12 cellular contexts compared by ENCODE assay signal in genomic region chr6:32886674-32887383, GRCh38. TPM values are rescaled to one million over a fixed set of nuclear protein-coding genes. Genes with fewer than 3 reads are reported as not detected.
A peak's percentile ranks its signal among the peaks of the same experiment; 100 is the strongest.
DNase-seq lines count a peak whose midpoint lies in the region; ATAC-seq, FAIRE-seq and TF ChIP-seq lines count a peak whose summit lies in the region.
"Had no signal": no experiment of that assay in that cellular context is flagged by ENCODE, and none has a peak within 500 bp of the region (broad histone marks: within the 10 kb centered on the region; RNA-seq: fewer than 3 reads in every experiment).

No MANE protein-coding gene starts in this region.

- H3K4me3 ChIP-seq in fibroblast of the aortic adventitia (ENCODE audit: low read depth, low read length) = no peak overlapping the region
- H3K4me3 ChIP-seq in small intestine (ENCODE audit: low read depth in 1 of 2, low read length in 2 of 2) = no peak overlapping the region

- peaks cover 4% of the 10 kb centered on the region for H3K4me1 Mint-ChIP-seq in activated T-helper 17 cell treated with anti-CD3 and anti-CD28 coated beads, Interleukin-2, amount 50 U/mL, for 72 hours

- no peaks in the 10 kb centered on the region for H3K9me3 ChIP-seq in small intestine (ENCODE audit: control insufficient read depth, low read depth)

- no peak for ATAC-seq in HG02938 (IDR thresholded peaks at IDR 0.05; ENCODE audit: unreplicated experiment)
- no peak for ATAC-seq in activated T-helper 17 cell treated with anti-CD3 and anti-CD28 coated beads, Interleukin-2, amount 50 U/mL, for 72 hours (replicated peaks)

- H3K4me1 ChIP-seq in small intestine (ENCODE audit: control insufficient read depth in 2 of 2, insufficient read depth in 1 of 2, low read depth in 1 of 2, low read length in 1 of 2) = no peaks in the 10 kb centered on the region

- H3K36me3 ChIP-seq in small intestine (ENCODE audit: control insufficient read depth in 2 of 2, insufficient read depth in 2 of 2, low read length in 2 of 2) = no peaks in the 10 kb centered on the region

- H3K36me3 Mint-ChIP-seq in activated T-helper 17 cell treated with anti-CD3 and anti-CD28 coated beads, Interleukin-2, amount 50 U/mL, for 72 hours (ENCODE audit: low read depth) = no peaks in the 10 kb centered on the region

- no peak for TF ChIP-seq CTCF in fibroblast of the aortic adventitia (IDR thresholded peaks at IDR 0.05; ENCODE audit: insufficient read depth, low read length)

- no peaks in the 10 kb centered on the region for H3K9me3 Mint-ChIP-seq in activated T-helper 17 cell treated with anti-CD3 and anti-CD28 coated beads, Interleukin-2, amount 50 U/mL, for 72 hours
- H3K9me3 Mint-ChIP-seq: activated naive CD8-positive, alpha-beta T cell treated with anti-CD3 and anti-CD28 coated beads, Interleukin-2, amount 10 ng/mL, durations not matched to agents 7 days and 5 days; nephron had no signal

- DNase-seq in ELR (ENCODE audit: low read depth) (peak; percentile 83), RKO (ENCODE audit: low spot score) (peak; percentile 69), fibroblast of the aortic adventitia (ENCODE audit: low read depth) (peak; percentile 79), small intestine (peak; percentile 55), DMS53 (lab: John Stamatoyannopoulos, UW) (no peak), 8988T (no peak)
- DNase-seq: activated CD4-positive, CD25-positive, alpha-beta regulatory T cell treated with anti-CD3 and anti-CD28 coated beads, Interleukin-2, amount 50 U/mL, for 72 hours; activated naive CD8-positive, alpha-beta T cell treated with anti-CD3 and anti-CD28 coated beads, Interleukin-2, amount 10 ng/mL, durations not matched to agents 7 days and 5 days; MV-4-11 had no signal

- H3K27me3 Mint-ChIP-seq in activated T-helper 17 cell treated with anti-CD3 and anti-CD28 coated beads, Interleukin-2, amount 50 U/mL, for 72 hours = no peaks in the 10 kb centered on the region

- no peak overlapping the region for H3K4me3 Mint-ChIP-seq in activated T-helper 17 cell treated with anti-CD3 and anti-CD28 coated beads, Interleukin-2, amount 50 U/mL, for 72 hours
- H3K4me3 Mint-ChIP-seq: activated naive CD8-positive, alpha-beta T cell treated with anti-CD3 and anti-CD28 coated beads, Interleukin-2, amount 10 ng/mL, durations not matched to agents 7 days and 5 days; nephron had no signal

- H3K27me3 ChIP-seq in small intestine (ENCODE audit: control insufficient read depth in 2 of 2, insufficient read depth in 2 of 2, low read length in 2 of 2) = no peaks in the 10 kb centered on the region

- no peak for FAIRE-seq in small intestine (lab: Jason Lieb, UNC)

- H3K27ac ChIP-seq in small intestine (ENCODE audit: low read depth in 1 of 2, low read length in 1 of 2) = no peak overlapping the region

- 32 to 44% (median 38%) methylated on average over 3 of the region's 3 CpGs for WGBS in small intestine, 3 donors

- H3K27ac Mint-ChIP-seq in activated T-helper 17 cell treated with anti-CD3 and anti-CD28 coated beads, Interleukin-2, amount 50 U/mL, for 72 hours = no peak overlapping the region
- H3K27ac Mint-ChIP-seq: activated naive CD8-positive, alpha-beta T cell treated with anti-CD3 and anti-CD28 coated beads, Interleukin-2, amount 10 ng/mL, durations not matched to agents 7 days and 5 days; nephron had no signal

RNA-seq across cellular contexts. Expression of gene PSMB9, which starts 32.8 kb away (rescaled TPM):
- total RNA-seq in fibroblast of the aortic adventitia (ENCODE audit: low replicate concordance) = 10.8 and 11.5 TPM in 2 replicates
- 100 to 1,000 TPM; 201 to 224 (median 221) TPM for polyA plus RNA-seq in small intestine
- total RNA-seq in activated T-helper 17 cell treated with anti-CD3 and anti-CD28 coated beads, Interleukin-2, amount 50 U/mL, for 72 hours = 100 to 1,000 TPM; 203 to 215 TPM

RNA-seq across cellular contexts. Expression of gene TAP1, which starts 33.3 kb away (rescaled TPM):
- 11.9 and 25.2 TPM in 2 replicates for total RNA-seq in fibroblast of the aortic adventitia (ENCODE audit: low replicate concordance)
- polyA plus RNA-seq in small intestine = 100 to 1,000 TPM in 2 of 3 donors, 10 to 100 TPM in 1; 70.2 to 157 (median 114) TPM
- 100 to 1,000 TPM; 302 to 387 TPM for total RNA-seq in activated T-helper 17 cell treated with anti-CD3 and anti-CD28 coated beads, Interleukin-2, amount 50 U/mL, for 72 hours

RNA-seq across cellular contexts. Expression of gene PSMB8, which starts 43.0 kb away (rescaled TPM):
- total RNA-seq in fibroblast of the aortic adventitia (ENCODE audit: low replicate concordance) = 36.2 and 38.0 TPM in 2 replicates
- 100 to 1,000 TPM; 271 to 329 (median 315) TPM for polyA plus RNA-seq in small intestine
- total RNA-seq in activated T-helper 17 cell treated with anti-CD3 and anti-CD28 coated beads, Interleukin-2, amount 50 U/mL, for 72 hours = 100 to 1,000 TPM; 286 to 344 TPM

RNA-seq across cellular contexts. Expression of gene TAP2, which starts 48.3 kb away (rescaled TPM):
- total RNA-seq in fibroblast of the aortic adventitia (ENCODE audit: low replicate concordance) = 12.4 and 17.0 TPM in 2 replicates
- 10 to 100 TPM; 18.1 to 51.5 (median 23.5) TPM for polyA plus RNA-seq in small intestine
- 100 to 1,000 TPM in 1 of 2 donors, 10 to 100 TPM in 1; 94.0 to 169 TPM for total RNA-seq in activated T-helper 17 cell treated with anti-CD3 and anti-CD28 coated beads, Interleukin-2, amount 50 U/mL, for 72 hours

RNA-seq across cellular contexts. Expression of gene HLA-DMB, which starts 54.0 kb away (rescaled TPM):
- total RNA-seq in fibroblast of the aortic adventitia (ENCODE audit: low replicate concordance) = 0.09 TPM in 1 of 2 replicates, not detected in the other
- 10 to 100 TPM; 22.8 to 60.5 (median 34.7) TPM for polyA plus RNA-seq in small intestine
- total RNA-seq in activated T-helper 17 cell treated with anti-CD3 and anti-CD28 coated beads, Interleukin-2, amount 50 U/mL, for 72 hours = 10 to 100 TPM in 1 of 2 donors, 1 to 10 TPM in 1; 2.7 to 17.7 TPM

Comparison
In these comparisons a context has a peak if more than half of its experiments do, and no peak if none do; other contexts are left out.
1. DNase-seq: peak in ELR (single experiment), RKO (single experiment), fibroblast of the aortic adventitia (single experiment) and small intestine (single experiment); none in DMS53 (single experiment) and 8988T (single experiment).
2. RNA of gene PSMB9, which starts 32.8 kb away (total RNA-seq): 203 to 215 TPM in activated T-helper 17 cell treated with anti-CD3 and anti-CD28 coated beads, Interleukin-2, amount 50 U/mL, for 72 hours; 10.8 to 11.5 TPM in fibroblast of the aortic adventitia; every median in the first group is over 10 times any median in the second.
3. RNA of gene TAP1, which starts 33.3 kb away (total RNA-seq): 302 to 387 TPM in activated T-helper 17 cell treated with anti-CD3 and anti-CD28 coated beads, Interleukin-2, amount 50 U/mL, for 72 hours; 11.9 to 25.2 TPM in fibroblast of the aortic adventitia; every median in the first group is over 10 times any median in the second.